Comparison of ENCODE assay signal across 8 cellular contexts in genomic region chr9:129333613-129333960, GRCh38.
DNase-seq lines count a peak whose midpoint lies in the region; ATAC-seq and TF ChIP-seq lines count a peak whose summit lies in the region.

No MANE protein-coding gene starts in this region.

- no peak for ATAC-seq in GM18520 (IDR thresholded peaks at IDR 0.05; ENCODE audit: unreplicated experiment)

- H3K4me1 ChIP-seq in breast epithelium (peaks cover 23 to 33% of the 10 kb centered on the region in 2 donors), liver (ENCODE audit: control insufficient read depth in 4 of 4, insufficient read depth in 4 of 4, low read length in 3 of 4) (peaks cover 12 to 30% (median 19%) of the 10 kb centered on the region in 4 donors), tibial artery (peaks cover 16 to 83% (median 54%) of the 10 kb centered on the region in 4 donors)

- peak overlapping the region in 1 of 2 donors; percentile 86 for H3K9ac ChIP-seq in liver (ENCODE audit: low read depth in 1 of 2, low read length in 2 of 2)

- TF ChIP-seq CTCF in breast epithelium (IDR thresholded peaks at IDR 0.05) (no peak), liver (IDR thresholded peaks at IDR 0.05; ENCODE audit: low read depth, low read length, missing input control) (no peak), tibial artery (IDR thresholded peaks at IDR 0.05) (no peak)

- peak overlapping the region; percentile 96 to 98 for H3K27ac ChIP-seq in breast epithelium
- H3K27ac ChIP-seq in liver (ENCODE audit: low read depth in 1 of 2, low read length in 2 of 2): peak overlapping the region; percentile 92 to 95
- H3K27ac ChIP-seq in tibial artery: peak overlapping the region; percentile 87 to 92

- H3K27me3 ChIP-seq in breast epithelium (no peaks in the 10 kb centered on the region), liver (ENCODE audit: control insufficient read depth in 4 of 4, insufficient read depth in 4 of 4, low read length in 3 of 4) (no peaks in the 10 kb centered on the region), tibial artery (no peaks in the 10 kb centered on the region)

- H3K36me3 ChIP-seq in breast epithelium (no peaks in the 10 kb centered on the region), liver (ENCODE audit: control insufficient read depth in 4 of 4, insufficient read depth in 3 of 4, low read depth in 1 of 4, low read length in 3 of 4) (no peaks in the 10 kb centered on the region), tibial artery (no peaks in the 10 kb centered on the region)

- DNase-seq in NCI-H2171 treated with DMSO at 0.1 percent for 48 hours (lab: John Stamatoyannopoulos, UW): peak; percentile 69
- DNase-seq in NCI-H2171 (lab: John Stamatoyannopoulos, UW): no peak
- no peak for DNase-seq in breast epithelium (ENCODE audit: low spot score in 2 of 2)
- no peak for DNase-seq in tibial artery
- DNase-seq in NCI-H524 (lab: John Stamatoyannopoulos, UW): no peak
- DNase-seq in NCI-H446 treated with DMSO at 0.1 percent for 48 hours (lab: John Stamatoyannopoulos, UW): no peak

- H3K9me3 ChIP-seq in breast epithelium: peaks cover 6 to 13% of the 10 kb centered on the region in 2 donors
- H3K9me3 ChIP-seq in liver (ENCODE audit: control insufficient read depth in 4 of 4, low read length in 3 of 4): peaks cover 0 to 3% (median 2%) of the 10 kb centered on the region in 4 donors
- peaks cover 0 to 12% (median 5%) of the 10 kb centered on the region in 3 donors for H3K9me3 ChIP-seq in tibial artery

- TF ChIP-seq POLR2A in breast epithelium (IDR thresholded peaks at IDR 0.05): no peak

- H3K4me3 ChIP-seq in breast epithelium (peak overlapping the region in 2 of 3 donors; percentile 28 to 38), liver (ENCODE audit: low read depth in 1 of 3, low read length in 3 of 3) (no peak overlapping the region), tibial artery (no peak overlapping the region)

- intact Hi-C loops in breast epithelium (cut with DNase I; ENCODE audit: low total_unique reads) (loop anchor here (10.0 kb wide), 1 partner anchor 131 kb away; no protein-coding TSS in a partner anchor), tibial artery (cut with DNase I; ENCODE audit: low total_unique reads) (loop anchor here (5.0 to 10.0 kb wide), 3 partner anchors 156 to 189 kb away; partner anchors contain the start of gene IER5L)

- no peak for TF ChIP-seq RAD21 in liver (IDR thresholded peaks at IDR 0.05)

- 75% methylated on average over 8 of the region's 8 CpGs for WGBS in liver

TF ChIP-seq in liver, 16 proteins besides CTCF, POLR2A, EP300 and RAD21:
- no peak for TF ChIP-seq ATF3 (IDR thresholded peaks at IDR 0.05)

Comparison
In these comparisons a context has a peak if more than half of its experiments do, and no peak if none do; other contexts are left out.
1. H3K4me3 ChIP-seq: peak in breast epithelium (2 of 3); none in liver (0 of 3) and tibial artery (0 of 2).
2. Peak in every context shown above with its lines, with median percentiles within 50 percentile points of each other: H3K27ac ChIP-seq.